In genomic region chr2:177334940-177335543, GRCh38 we compare ENCODE assay signal across 1 cellular context.
TF ChIP-seq lines count a peak whose summit lies in the region.

No MANE protein-coding gene starts in this region.

TF ChIP-seq in K562, 482 proteins besides CTCF, POLR2A, EP300 and RAD21 (continued from another document and continues in another):
- TF ChIP-seq, protein P1, sequence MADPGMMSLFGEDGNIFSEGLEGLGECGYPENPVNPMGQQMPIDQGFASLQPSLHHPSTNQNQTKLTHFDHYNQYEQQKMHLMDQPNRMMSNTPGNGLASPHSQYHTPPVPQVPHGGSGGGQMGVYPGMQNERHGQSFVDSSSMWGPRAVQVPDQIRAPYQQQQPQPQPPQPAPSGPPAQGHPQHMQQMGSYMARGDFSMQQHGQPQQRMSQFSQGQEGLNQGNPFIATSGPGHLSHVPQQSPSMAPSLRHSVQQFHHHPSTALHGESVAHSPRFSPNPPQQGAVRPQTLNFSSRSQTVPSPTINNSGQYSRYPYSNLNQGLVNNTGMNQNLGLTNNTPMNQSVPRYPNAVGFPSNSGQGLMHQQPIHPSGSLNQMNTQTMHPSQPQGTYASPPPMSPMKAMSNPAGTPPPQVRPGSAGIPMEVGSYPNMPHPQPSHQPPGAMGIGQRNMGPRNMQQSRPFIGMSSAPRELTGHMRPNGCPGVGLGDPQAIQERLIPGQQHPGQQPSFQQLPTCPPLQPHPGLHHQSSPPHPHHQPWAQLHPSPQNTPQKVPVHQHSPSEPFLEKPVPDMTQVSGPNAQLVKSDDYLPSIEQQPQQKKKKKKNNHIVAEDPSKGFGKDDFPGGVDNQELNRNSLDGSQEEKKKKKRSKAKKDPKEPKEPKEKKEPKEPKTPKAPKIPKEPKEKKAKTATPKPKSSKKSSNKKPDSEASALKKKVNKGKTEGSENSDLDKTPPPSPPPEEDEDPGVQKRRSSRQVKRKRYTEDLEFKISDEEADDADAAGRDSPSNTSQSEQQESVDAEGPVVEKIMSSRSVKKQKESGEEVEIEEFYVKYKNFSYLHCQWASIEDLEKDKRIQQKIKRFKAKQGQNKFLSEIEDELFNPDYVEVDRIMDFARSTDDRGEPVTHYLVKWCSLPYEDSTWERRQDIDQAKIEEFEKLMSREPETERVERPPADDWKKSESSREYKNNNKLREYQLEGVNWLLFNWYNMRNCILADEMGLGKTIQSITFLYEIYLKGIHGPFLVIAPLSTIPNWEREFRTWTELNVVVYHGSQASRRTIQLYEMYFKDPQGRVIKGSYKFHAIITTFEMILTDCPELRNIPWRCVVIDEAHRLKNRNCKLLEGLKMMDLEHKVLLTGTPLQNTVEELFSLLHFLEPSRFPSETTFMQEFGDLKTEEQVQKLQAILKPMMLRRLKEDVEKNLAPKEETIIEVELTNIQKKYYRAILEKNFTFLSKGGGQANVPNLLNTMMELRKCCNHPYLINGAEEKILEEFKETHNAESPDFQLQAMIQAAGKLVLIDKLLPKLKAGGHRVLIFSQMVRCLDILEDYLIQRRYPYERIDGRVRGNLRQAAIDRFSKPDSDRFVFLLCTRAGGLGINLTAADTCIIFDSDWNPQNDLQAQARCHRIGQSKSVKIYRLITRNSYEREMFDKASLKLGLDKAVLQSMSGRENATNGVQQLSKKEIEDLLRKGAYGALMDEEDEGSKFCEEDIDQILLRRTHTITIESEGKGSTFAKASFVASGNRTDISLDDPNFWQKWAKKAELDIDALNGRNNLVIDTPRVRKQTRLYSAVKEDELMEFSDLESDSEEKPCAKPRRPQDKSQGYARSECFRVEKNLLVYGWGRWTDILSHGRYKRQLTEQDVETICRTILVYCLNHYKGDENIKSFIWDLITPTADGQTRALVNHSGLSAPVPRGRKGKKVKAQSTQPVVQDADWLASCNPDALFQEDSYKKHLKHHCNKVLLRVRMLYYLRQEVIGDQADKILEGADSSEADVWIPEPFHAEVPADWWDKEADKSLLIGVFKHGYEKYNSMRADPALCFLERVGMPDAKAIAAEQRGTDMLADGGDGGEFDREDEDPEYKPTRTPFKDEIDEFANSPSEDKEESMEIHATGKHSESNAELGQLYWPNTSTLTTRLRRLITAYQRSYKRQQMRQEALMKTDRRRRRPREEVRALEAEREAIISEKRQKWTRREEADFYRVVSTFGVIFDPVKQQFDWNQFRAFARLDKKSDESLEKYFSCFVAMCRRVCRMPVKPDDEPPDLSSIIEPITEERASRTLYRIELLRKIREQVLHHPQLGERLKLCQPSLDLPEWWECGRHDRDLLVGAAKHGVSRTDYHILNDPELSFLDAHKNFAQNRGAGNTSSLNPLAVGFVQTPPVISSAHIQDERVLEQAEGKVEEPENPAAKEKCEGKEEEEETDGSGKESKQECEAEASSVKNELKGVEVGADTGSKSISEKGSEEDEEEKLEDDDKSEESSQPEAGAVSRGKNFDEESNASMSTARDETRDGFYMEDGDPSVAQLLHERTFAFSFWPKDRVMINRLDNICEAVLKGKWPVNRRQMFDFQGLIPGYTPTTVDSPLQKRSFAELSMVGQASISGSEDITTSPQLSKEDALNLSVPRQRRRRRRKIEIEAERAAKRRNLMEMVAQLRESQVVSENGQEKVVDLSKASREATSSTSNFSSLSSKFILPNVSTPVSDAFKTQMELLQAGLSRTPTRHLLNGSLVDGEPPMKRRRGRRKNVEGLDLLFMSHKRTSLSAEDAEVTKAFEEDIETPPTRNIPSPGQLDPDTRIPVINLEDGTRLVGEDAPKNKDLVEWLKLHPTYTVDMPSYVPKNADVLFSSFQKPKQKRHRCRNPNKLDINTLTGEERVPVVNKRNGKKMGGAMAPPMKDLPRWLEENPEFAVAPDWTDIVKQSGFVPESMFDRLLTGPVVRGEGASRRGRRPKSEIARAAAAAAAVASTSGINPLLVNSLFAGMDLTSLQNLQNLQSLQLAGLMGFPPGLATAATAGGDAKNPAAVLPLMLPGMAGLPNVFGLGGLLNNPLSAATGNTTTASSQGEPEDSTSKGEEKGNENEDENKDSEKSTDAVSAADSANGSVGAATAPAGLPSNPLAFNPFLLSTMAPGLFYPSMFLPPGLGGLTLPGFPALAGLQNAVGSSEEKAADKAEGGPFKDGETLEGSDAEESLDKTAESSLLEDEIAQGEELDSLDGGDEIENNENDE (IDR thresholded peaks at IDR 0.05; ENCODE audit: low read depth, low read length): no peak
- TF ChIP-seq, protein P2, sequence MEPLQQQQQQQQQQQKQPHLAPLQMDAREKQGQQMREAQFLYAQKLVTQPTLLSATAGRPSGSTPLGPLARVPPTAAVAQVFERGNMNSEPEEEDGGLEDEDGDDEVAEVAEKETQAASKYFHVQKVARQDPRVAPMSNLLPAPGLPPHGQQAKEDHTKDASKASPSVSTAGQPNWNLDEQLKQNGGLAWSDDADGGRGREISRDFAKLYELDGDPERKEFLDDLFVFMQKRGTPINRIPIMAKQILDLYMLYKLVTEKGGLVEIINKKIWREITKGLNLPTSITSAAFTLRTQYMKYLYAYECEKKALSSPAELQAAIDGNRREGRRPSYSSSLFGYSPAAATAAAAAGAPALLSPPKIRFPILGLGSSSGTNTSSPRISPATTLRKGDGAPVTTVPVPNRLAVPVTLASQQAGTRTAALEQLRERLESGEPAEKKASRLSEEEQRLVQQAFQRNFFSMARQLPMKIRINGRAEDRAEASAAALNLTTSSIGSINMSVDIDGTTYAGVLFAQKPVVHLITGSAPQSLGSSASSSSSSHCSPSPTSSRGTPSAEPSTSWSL (CRISPR knock-in tag; IDR thresholded peaks at IDR 0.05; ENCODE audit: borderline replicate concordance): no peak
- TF ChIP-seq ETS1 (conservative IDR thresholded peaks at IDR 0.05; ENCODE audit: control insufficient read depth, low read depth, low read length): no peak
- TF ChIP-seq STAT6 (CRISPR knock-in tag; IDR thresholded peaks at IDR 0.05): no peak
- TF ChIP-seq JUND (IDR thresholded peaks at IDR 0.05; ENCODE audit: borderline replicate concordance, low read depth, low read length): 0 out of 2 replicates have a peak, but pooled peaks have one; percentile 29
- TF ChIP-seq JUND (tag; IDR thresholded peaks at IDR 0.05; ENCODE audit: borderline replicate concordance, low read depth, low read length): no peak; the same call in 2 of the 3 replicates
- no peak for TF ChIP-seq NCOA2 (IDR thresholded peaks at IDR 0.05; ENCODE audit: partially characterized antibody in 2 of 2)
- no peak for TF ChIP-seq ZNF121 (CRISPR knock-in tag; conservative IDR thresholded peaks at IDR 0.05)
- TF ChIP-seq PHF21A (IDR thresholded peaks at IDR 0.05; ENCODE audit: borderline replicate concordance, low read depth): no peak
- TF ChIP-seq, protein P3, sequence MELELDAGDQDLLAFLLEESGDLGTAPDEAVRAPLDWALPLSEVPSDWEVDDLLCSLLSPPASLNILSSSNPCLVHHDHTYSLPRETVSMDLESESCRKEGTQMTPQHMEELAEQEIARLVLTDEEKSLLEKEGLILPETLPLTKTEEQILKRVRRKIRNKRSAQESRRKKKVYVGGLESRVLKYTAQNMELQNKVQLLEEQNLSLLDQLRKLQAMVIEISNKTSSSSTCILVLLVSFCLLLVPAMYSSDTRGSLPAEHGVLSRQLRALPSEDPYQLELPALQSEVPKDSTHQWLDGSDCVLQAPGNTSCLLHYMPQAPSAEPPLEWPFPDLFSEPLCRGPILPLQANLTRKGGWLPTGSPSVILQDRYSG (tag; conservative IDR thresholded peaks at IDR 0.05; ENCODE audit: low read depth): no peak
- TF ChIP-seq ERF (CRISPR knock-in tag; IDR thresholded peaks at IDR 0.05): no peak
- TF ChIP-seq BRF1 (IDR thresholded peaks at IDR 0.05; ENCODE audit: borderline replicate concordance, extremely low read depth, insufficient read length): no peak
- TF ChIP-seq SIX5 (IDR thresholded peaks at IDR 0.05; ENCODE audit: borderline replicate concordance in 1 of 2, insufficient read depth in 1 of 2, low read depth in 1 of 2, low read length in 2 of 2): no peak
- no peak for TF ChIP-seq PKNOX1 (IDR thresholded peaks at IDR 0.05)
- 0 out of 2 replicates have a peak, but pooled peaks have one; percentile 34 for TF ChIP-seq ZNF668 (CRISPR knock-in tag; IDR thresholded peaks at IDR 0.05)
- TF ChIP-seq CREM (IDR thresholded peaks at IDR 0.05; ENCODE audit: low read depth): 0 out of 2 replicates have a peak, but pooled peaks have one; percentile 15
- no peak for TF ChIP-seq GABPB2 (CRISPR knock-in tag; conservative IDR thresholded peaks at IDR 0.05)
- TF ChIP-seq FOXJ3 (CRISPR knock-in tag; IDR thresholded peaks at IDR 0.05): no peak
- TF ChIP-seq GATA2 (CRISPR knock-in tag; IDR thresholded peaks at IDR 0.05): no peak
- TF ChIP-seq MCM2 (IDR thresholded peaks at IDR 0.05; ENCODE audit: low read depth): no peak
- 0 out of 2 replicates have a peak, but pooled peaks have one; percentile 16 for TF ChIP-seq FOSL1 (tag; conservative IDR thresholded peaks at IDR 0.05)
- no peak for TF ChIP-seq RBM17 (IDR thresholded peaks at IDR 0.05; ENCODE audit: borderline replicate concordance, low read depth, low read length)
- TF ChIP-seq, protein P4, sequence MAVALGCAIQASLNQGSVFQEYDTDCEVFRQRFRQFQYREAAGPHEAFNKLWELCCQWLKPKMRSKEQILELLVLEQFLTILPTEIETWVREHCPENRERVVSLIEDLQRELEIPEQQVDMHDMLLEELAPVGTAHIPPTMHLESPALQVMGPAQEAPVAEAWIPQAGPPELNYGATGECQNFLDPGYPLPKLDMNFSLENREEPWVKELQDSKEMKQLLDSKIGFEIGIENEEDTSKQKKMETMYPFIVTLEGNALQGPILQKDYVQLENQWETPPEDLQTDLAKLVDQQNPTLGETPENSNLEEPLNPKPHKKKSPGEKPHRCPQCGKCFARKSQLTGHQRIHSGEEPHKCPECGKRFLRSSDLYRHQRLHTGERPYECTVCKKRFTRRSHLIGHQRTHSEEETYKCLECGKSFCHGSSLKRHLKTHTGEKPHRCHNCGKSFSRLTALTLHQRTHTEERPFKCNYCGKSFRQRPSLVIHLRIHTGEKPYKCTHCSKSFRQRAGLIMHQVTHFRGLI (CRISPR knock-in tag; IDR thresholded peaks at IDR 0.05): peak; percentile 47; the same call in 1 of the 2 replicates
- TF ChIP-seq SNRNP70 (optimal IDR thresholded peaks at IDR 0.05; ENCODE audit: low read depth, low read length): no peak
- no peak for TF ChIP-seq KAT7 (CRISPR knock-in tag; IDR thresholded peaks at IDR 0.05; ENCODE audit: borderline replicate concordance)
- TF ChIP-seq GATAD2B (IDR thresholded peaks at IDR 0.05; ENCODE audit: borderline replicate concordance): 0 out of 2 replicates have a peak, but pooled peaks have one; percentile 46
- TF ChIP-seq ILK (tag; IDR thresholded peaks at IDR 0.05; ENCODE audit: borderline replicate concordance, low read depth): no peak
- no peak for TF ChIP-seq SP1 (CRISPR knock-in tag; IDR thresholded peaks at IDR 0.05)
- no peak for TF ChIP-seq E2F5 (CRISPR knock-in tag; IDR thresholded peaks at IDR 0.05)
- 0 out of 2 replicates have a peak, but pooled peaks have one; percentile 55 for TF ChIP-seq FOXJ2 (tag; IDR thresholded peaks at IDR 0.05)
- TF ChIP-seq, protein P5, sequence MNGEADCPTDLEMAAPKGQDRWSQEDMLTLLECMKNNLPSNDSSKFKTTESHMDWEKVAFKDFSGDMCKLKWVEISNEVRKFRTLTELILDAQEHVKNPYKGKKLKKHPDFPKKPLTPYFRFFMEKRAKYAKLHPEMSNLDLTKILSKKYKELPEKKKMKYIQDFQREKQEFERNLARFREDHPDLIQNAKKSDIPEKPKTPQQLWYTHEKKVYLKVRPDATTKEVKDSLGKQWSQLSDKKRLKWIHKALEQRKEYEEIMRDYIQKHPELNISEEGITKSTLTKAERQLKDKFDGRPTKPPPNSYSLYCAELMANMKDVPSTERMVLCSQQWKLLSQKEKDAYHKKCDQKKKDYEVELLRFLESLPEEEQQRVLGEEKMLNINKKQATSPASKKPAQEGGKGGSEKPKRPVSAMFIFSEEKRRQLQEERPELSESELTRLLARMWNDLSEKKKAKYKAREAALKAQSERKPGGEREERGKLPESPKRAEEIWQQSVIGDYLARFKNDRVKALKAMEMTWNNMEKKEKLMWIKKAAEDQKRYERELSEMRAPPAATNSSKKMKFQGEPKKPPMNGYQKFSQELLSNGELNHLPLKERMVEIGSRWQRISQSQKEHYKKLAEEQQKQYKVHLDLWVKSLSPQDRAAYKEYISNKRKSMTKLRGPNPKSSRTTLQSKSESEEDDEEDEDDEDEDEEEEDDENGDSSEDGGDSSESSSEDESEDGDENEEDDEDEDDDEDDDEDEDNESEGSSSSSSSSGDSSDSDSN (IDR thresholded peaks at IDR 0.05; ENCODE audit: borderline replicate concordance in 1 of 2, low read depth in 2 of 2, low read length in 2 of 2): no peak
- TF ChIP-seq NEUROD1 (IDR thresholded peaks at IDR 0.05; ENCODE audit: borderline replicate concordance, low read depth, low read length, partially characterized antibody): no peak
